8 cellular contexts compared by ENCODE assay signal in the genomic region with DNA sequence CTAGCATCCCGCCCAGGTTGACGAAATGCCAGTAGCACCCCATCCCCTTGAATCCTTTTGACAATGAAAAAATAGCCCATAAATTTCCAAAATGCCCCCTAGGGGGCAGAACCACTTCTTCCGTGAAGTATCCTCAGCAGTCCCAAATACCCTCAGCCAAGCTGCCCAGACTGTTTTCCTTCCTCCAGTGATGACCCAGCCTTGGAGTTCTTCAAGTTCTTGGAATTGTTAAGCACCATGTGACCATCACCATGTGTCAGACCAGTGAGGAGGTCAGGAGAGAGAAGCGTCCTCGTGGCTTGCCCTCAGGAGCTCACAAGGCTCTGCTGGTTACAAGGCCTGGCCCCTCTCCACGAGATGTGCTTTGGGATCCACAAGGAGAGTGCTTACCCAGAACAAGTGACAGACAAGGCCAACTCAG. TPM values are rescaled to one million over a fixed set of nuclear protein-coding genes. Genes with fewer than 3 reads are reported as not detected.
DNase-seq lines count a peak whose midpoint lies in the region; ATAC-seq, FAIRE-seq and TF ChIP-seq lines count a peak whose summit lies in the region.

No MANE protein-coding gene starts in this region.

- H3K9me3 ChIP-seq in HAP-1 (no peaks in the 10 kb centered on the region), mammary epithelial cell (replicated peaks; ENCODE audit: insufficient read depth, low read length) (no peaks in the 10 kb centered on the region), kidney (ENCODE audit: control insufficient read depth in 1 of 2, low read length in 2 of 2) (no peaks in the 10 kb centered on the region), spleen (no peaks in the 10 kb centered on the region)

- no peak overlapping the region for H3K4me3 ChIP-seq in HAP-1
- H3K4me3 ChIP-seq in mammary epithelial cell (replicated peaks in 1 of 3; ENCODE audit: insufficient read depth in 1 of 3, low read depth in 2 of 3, low read length in 3 of 3): no peak overlapping the region
- no peak overlapping the region for H3K4me3 ChIP-seq in kidney (ENCODE audit: low read length in 2 of 2)
- no peak overlapping the region for H3K4me3 ChIP-seq in spleen

- peaks cover 3% of the 10 kb centered on the region; the same call in 1 of the 2 replicates for H3K4me1 ChIP-seq in HAP-1
- H3K4me1 ChIP-seq in mammary epithelial cell (ENCODE audit: insufficient read depth, low read length): peaks cover 8% of the 10 kb centered on the region
- H3K4me1 ChIP-seq in kidney (ENCODE audit: control insufficient read depth in 1 of 2, insufficient read depth in 1 of 2, low read depth in 1 of 2, low read length in 2 of 2): peaks cover 32 to 41% of the 10 kb centered on the region in 2 donors
- H3K4me1 ChIP-seq in spleen: peaks cover 19 to 69% (median 34%) of the 10 kb centered on the region in 6 donors

- H3K36me3 ChIP-seq in HAP-1 (replicated peaks) (peaks cover 13% of the 10 kb centered on the region), mammary epithelial cell (ENCODE audit: insufficient read depth, low read length) (no peaks in the 10 kb centered on the region), kidney (ENCODE audit: control insufficient read depth in 1 of 2, insufficient read depth in 2 of 2, low read length in 2 of 2) (peaks cover 16 to 30% of the 10 kb centered on the region in 2 donors), spleen (peaks cover 0 to 55% (median 35%) of the 10 kb centered on the region in 6 donors)

- H3K9ac ChIP-seq in mammary epithelial cell (ENCODE audit: insufficient read depth, low read length): no peak overlapping the region
- H3K9ac ChIP-seq in kidney (ENCODE audit: low read length in 2 of 2): no peak overlapping the region

- peaks cover 18% of the 10 kb centered on the region for H3K79me2 ChIP-seq in mammary epithelial cell (ENCODE audit: insufficient read depth, low read length)

- H4K20me1 ChIP-seq in mammary epithelial cell (ENCODE audit: insufficient read depth, low read length): no peaks in the 10 kb centered on the region

- BruUV-seq in mammary epithelial cell (replicated peaks; lab: Mats Ljungman, UMichigan): no TSS peak

- intact Hi-C loops in mammary epithelial cell (cut with micrococcal nuclease): loop anchor here (1.0 kb wide), 1 partner anchor 127 kb away; no protein-coding TSS in a partner anchor
- intact Hi-C loops in kidney (cut with DNase I): no loop called here
- intact Hi-C loops in spleen (cut with DNase I; ENCODE audit: low total_unique reads): loop anchor here (5.0 kb wide), 1 partner anchor 36 kb away; a partner anchor contains a TSS

- H3K4me2 ChIP-seq in mammary epithelial cell (ENCODE audit: insufficient read depth, low read depth, low read length): no peak overlapping the region

- dilution Hi-C loops in mammary epithelial cell (cut with HindIII; ENCODE audit: low sequenced_read_pairs): no loop called here

- CTCF ChIA-PET in mammary epithelial cell (lab: Charles Lee; ENCODE audit: low non-redundant PET): interaction anchor here (0.6 kb wide), 2 partner anchors 12 to 37 kb away, joined by 3 to 4 read pairs; no protein-coding TSS in a partner anchor

- peak; percentile 74 for FAIRE-seq in kidney (lab: Jason Lieb, UNC)

- peak; percentile 61 to 67 for TF ChIP-seq CTCF in mammary epithelial cell (conservative IDR thresholded peaks at IDR 0.05 in 1 of 2, IDR thresholded peaks at IDR 0.05 in 1 of 2; ENCODE audit: extremely low read depth in 1 of 2, insufficient read depth in 1 of 2, low read depth in 1 of 2, low read length in 2 of 2)
- peak; percentile 54 for TF ChIP-seq CTCF in kidney (IDR thresholded peaks at IDR 0.05; ENCODE audit: borderline replicate concordance, extremely low read depth, insufficient read depth)
- TF ChIP-seq CTCF in spleen (IDR thresholded peaks at IDR 0.05 in 8 of 11, conservative IDR thresholded peaks at IDR 0.05 in 3 of 11): peak in 10 of 11 experiments; percentile 28 to 83 (median 64)

- H3K27ac ChIP-seq in mammary epithelial cell (ENCODE audit: insufficient read depth, low read depth, low read length): no peak overlapping the region
- H3K27ac ChIP-seq in kidney (ENCODE audit: low read depth in 2 of 2, low read length in 2 of 2): peak overlapping the region; percentile 80 to 82
- peak overlapping the region; percentile 11 to 74 (median 54) for H3K27ac ChIP-seq in spleen

- WGBS in mammary epithelial cell (ENCODE audit: low coverage, missing lambda C conversion rate): 36% methylated on average over 6 of the region's 6 CpGs
- WGBS in spleen, 5 donors: 31 to 60% (median 54%) methylated on average over 4 to 6 of the region's 6 CpGs

- in situ Hi-C loops in Caki2 (cut with HindIII; ENCODE audit: low pct_unique_long_range_greater_than_20kb, low sequenced_read_pairs): no loop called here
- in situ Hi-C loops in HAP-1 (cut with MboI; ENCODE audit: low sequenced_read_pairs): no loop called here
- in situ Hi-C loops in mammary epithelial cell (cut with MboI; ENCODE audit: low sequenced_read_pairs in 2 of 2): loop anchor here in 1 of 2 donors (5.0 to 10.0 kb wide), 2 partner anchors 36 to 104 kb away; a partner anchor contains a TSS

- ATAC-seq in HG03469 (IDR thresholded peaks at IDR 0.05; ENCODE audit: unreplicated experiment): no peak

- H3K27me3 ChIP-seq in HAP-1 (ENCODE audit: low read depth) (no peaks in the 10 kb centered on the region), mammary epithelial cell (ENCODE audit: insufficient read depth, low read length) (no peaks in the 10 kb centered on the region), spleen (replicated peaks in 1 of 7) (no peaks in the 10 kb centered on the region)

- TF ChIP-seq POLR2A in spleen (IDR thresholded peaks at IDR 0.05): no peak

- DNase-seq in Caki2 (ENCODE audit: low read depth): peak; percentile 65
- DNase-seq in HAP-1 (ENCODE audit: low spot score in 2 of 2): peak; percentile 38 to 63
- peak; percentile 47 for DNase-seq in RKO (ENCODE audit: low spot score)
- DNase-seq in mammary epithelial cell: peak; percentile 23
- peak; percentile 84 for DNase-seq in kidney
- no peak for DNase-seq in spleen
- DNase-seq in NCI-H2107 treated with DMSO at 0.1 percent for 48 hours (lab: John Stamatoyannopoulos, UW; ENCODE audit: unreplicated experiment): no peak

- no peak overlapping the region for H2AFZ ChIP-seq in mammary epithelial cell (ENCODE audit: low read depth, low read length)

RNA-seq across cellular contexts. Expression of a gene that starts 1.4 kb away (rescaled TPM):
- total RNA-seq in Caki2 (2014; rRNA removed; shearing (Covaris generic); ENCODE audit: low replicate concordance): 0.07 and 0.70 TPM in 2 replicates
- total RNA-seq in mammary epithelial cell: 1 to 10 TPM; 2.5 to 2.7 TPM
- 0.59 TPM for polyA plus RNA-seq in mammary epithelial cell
- not detected for polyA minus RNA-seq in mammary epithelial cell
- total RNA-seq in kidney: 2.8 TPM
- 10.9 TPM for polyA plus RNA-seq in kidney (ENCODE audit: insufficient read depth, low read depth, low replicate concordance)
- 1 to 10 TPM; 1.5 to 5.0 (median 3.5) TPM for total RNA-seq in spleen
- polyA plus RNA-seq in spleen: 1 to 10 TPM; 1.2 to 2.2 (median 1.3) TPM

RNA-seq across cellular contexts. Expression of a gene that starts 5.5 kb away (rescaled TPM):
- 24.6 and 28.9 TPM in 2 replicates for total RNA-seq in Caki2 (2014; rRNA removed; shearing (Covaris generic); ENCODE audit: low replicate concordance)
- total RNA-seq in mammary epithelial cell: 10 to 100 TPM; 30.2 to 42.5 TPM
- 35.9 TPM for polyA plus RNA-seq in mammary epithelial cell
- 22.3 TPM for polyA minus RNA-seq in mammary epithelial cell
- total RNA-seq in kidney: 97.5 TPM
- 131 TPM for polyA plus RNA-seq in kidney (ENCODE audit: insufficient read depth, low read depth, low replicate concordance)
- total RNA-seq in spleen: 10 to 100 TPM; 51.3 to 80.8 (median 66.4) TPM
- polyA plus RNA-seq in spleen: 10 to 100 TPM; 53.5 to 65.2 (median 65.2) TPM

RNA-seq across cellular contexts. Expression of a gene that starts 6.8 kb away (rescaled TPM):
- 54.2 and 72.1 TPM in 2 replicates for total RNA-seq in Caki2 (2014; rRNA removed; shearing (Covaris generic); ENCODE audit: low replicate concordance)
- total RNA-seq in mammary epithelial cell: 10 to 100 TPM; 56.1 to 73.5 TPM
- polyA plus RNA-seq in mammary epithelial cell: 74.1 TPM
- polyA minus RNA-seq in mammary epithelial cell: 109 TPM
- total RNA-seq in kidney: 106 TPM
- 112 TPM for polyA plus RNA-seq in kidney (ENCODE audit: insufficient read depth, low read depth, low replicate concordance)
- total RNA-seq in spleen: 100 to 1,000 TPM in 2 of 7 donors, 10 to 100 TPM in 5; 51.5 to 101 (median 76.3) TPM
- 10 to 100 TPM; 30.0 to 47.2 (median 32.8) TPM for polyA plus RNA-seq in spleen

RNA-seq across cellular contexts. Expression of a gene that starts 10.6 kb away (rescaled TPM):
- total RNA-seq in Caki2 (2014; rRNA removed; shearing (Covaris generic); ENCODE audit: low replicate concordance): 17.4 and 21.5 TPM in 2 replicates
- total RNA-seq in mammary epithelial cell (10 to 100 TPM; 10.4 to 13.3 TPM), kidney (17.5 TPM), spleen (10 to 100 TPM; 13.3 to 25.9 (median 16.6) TPM)
- polyA plus RNA-seq in mammary epithelial cell (14.6 TPM), kidney (ENCODE audit: insufficient read depth, low read depth, low replicate concordance) (17.7 TPM), spleen (1 to 10 TPM; 5.5 to 7.9 (median 7.8) TPM)
- 5.1 TPM for polyA minus RNA-seq in mammary epithelial cell

RNA-seq across cellular contexts. Expression of a gene that starts 35.3 kb away (rescaled TPM):
- 32.5 and 42.0 TPM in 2 replicates for total RNA-seq in Caki2 (2014; rRNA removed; shearing (Covaris generic); ENCODE audit: low replicate concordance)
- total RNA-seq in mammary epithelial cell: 10 to 100 TPM; 23.7 to 33.8 TPM
- polyA plus RNA-seq in mammary epithelial cell: 32.0 TPM
- 41.3 TPM for polyA minus RNA-seq in mammary epithelial cell
- 44.8 TPM for total RNA-seq in kidney
- polyA plus RNA-seq in kidney (ENCODE audit: insufficient read depth, low read depth, low replicate concordance): 72.6 TPM
- total RNA-seq in spleen: 10 to 100 TPM; 46.3 to 77.7 (median 49.8) TPM
- polyA plus RNA-seq in spleen: 10 to 100 TPM; 39.4 to 63.6 (median 55.0) TPM

Comparison
In these comparisons a context has a peak if more than half of its experiments do, and no peak if none do; other contexts are left out.
1. DNase-seq: peak in Caki2 (single experiment), HAP-1 (2 of 2), RKO (single experiment), mammary epithelial cell (single experiment) and kidney (single experiment); none in spleen (single experiment) and NCI-H2107 treated with DMSO at 0.1 percent for 48 hours (single experiment).
2. Peak in every context shown above with its lines, with median percentiles within 50 percentile points of each other: CTCF ChIP-seq.